Comparison of ENCODE assay signal across 25 cellular contexts in the genomic region with DNA sequence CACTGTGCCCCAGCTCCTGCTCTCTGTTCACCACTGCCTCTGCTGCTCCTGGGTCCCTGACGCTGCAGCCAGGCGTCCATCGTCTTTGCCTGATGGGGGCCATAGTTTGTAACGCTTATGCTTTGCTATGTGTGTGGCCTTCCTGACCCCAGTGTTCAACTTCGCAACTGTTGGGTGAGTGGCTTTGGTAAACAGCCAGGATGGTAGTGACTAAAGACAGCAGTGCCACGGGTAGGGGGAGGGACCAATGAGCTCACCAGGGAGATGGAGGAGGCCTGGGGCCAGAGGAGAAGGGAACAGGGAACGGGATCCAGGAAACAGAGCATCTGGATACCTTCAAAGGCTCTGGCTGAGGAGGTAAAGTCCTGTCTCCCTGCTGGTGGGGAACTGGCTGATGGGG.
"Had no signal": no experiment of that assay in that cellular context is flagged by ENCODE, and none has a peak within 500 bp of the region (broad histone marks: within the 10 kb centered on the region; RNA-seq: fewer than 3 reads in every experiment).

No MANE protein-coding gene starts in this region.

- H3K27me3 Mint-ChIP-seq: activated CD4-positive, alpha-beta T cell treated with anti-CD3 and anti-CD28 coated beads for 36 hours had no signal

- H3K4me1 ChIP-seq: breast epithelium, prostate gland had no signal

- H3K9me3 ChIP-seq: breast epithelium, heart left ventricle, lower lobe of right lung, ovary, prostate gland, spleen, upper lobe of right lung had no signal

- H3K27me3 ChIP-seq: breast epithelium, heart left ventricle, ovary, upper lobe of right lung had no signal

- H3K4me1 Mint-ChIP-seq: activated CD4-positive, alpha-beta T cell treated with anti-CD3 and anti-CD28 coated beads for 36 hours had no signal

- H3K27ac ChIP-seq: breast epithelium, epithelial cell of prostate, heart left ventricle, lower lobe of right lung, ovary, prostate gland, spleen, upper lobe of right lung had no signal

- H3K36me3 Mint-ChIP-seq: activated naive CD8-positive, alpha-beta T cell treated with anti-CD3 and anti-CD28 coated beads, Interleukin-2, amount 10 ng/mL, durations not matched to agents 7 days and 5 days; naive thymus-derived CD8-positive, alpha-beta T cell; WTC11 had no signal

- DNase-seq: activated CD4-positive, alpha-beta T cell treated with anti-CD3 and anti-CD28 coated beads for 36 hours; activated CD4-positive, alpha-beta T cell treated with anti-CD3 and anti-CD28 coated beads, Interleukin-2, amount 50 U/mL, for 4 hours; activated CD8-positive, alpha-beta memory T cell treated with anti-CD3 and anti-CD28 coated beads, Interleukin-2, amount 50 U/mL, for 48 hours; activated naive CD4-positive, alpha-beta T cell; activated naive CD8-positive, alpha-beta T cell treated with anti-CD3 and anti-CD28 coated beads, Interleukin-2, amount 10 ng/mL, durations not matched to agents 7 days and 5 days; activated T-cell treated with anti-CD3 and anti-CD28 coated beads, Interleukin-2, amount 50 U/mL, for 4 hours; amniotic stem cell; cerebellar nuclear complex; cortex of kidney; endodermal cell; lower lobe of right lung; naive thymus-derived CD8-positive, alpha-beta T cell; ovary; spleen; stimulated activated CD4-positive, alpha-beta T cell treated with anti-CD3 and anti-CD28 coated beads, Interleukin-4, amount 100 ng/mL, for 24 hours; stimulated activated naive CD8-positive, alpha-beta T cell treated with anti-CD3 and anti-CD28 coated beads, Interleukin-15, Interleukin-2, amounts not matched to agents 100 U/mL and 50 U/mL, for 24 hours; T-helper 9 cell; upper lobe of right lung had no signal

- H3K4me3 Mint-ChIP-seq: activated CD4-positive, alpha-beta T cell treated with anti-CD3 and anti-CD28 coated beads for 36 hours; activated naive CD8-positive, alpha-beta T cell treated with anti-CD3 and anti-CD28 coated beads, Interleukin-2, amount 10 ng/mL, durations not matched to agents 7 days and 5 days; activated T-cell treated with anti-CD3 and anti-CD28 coated beads, Interleukin-2, amount 50 U/mL, for 4 hours; endodermal cell; naive thymus-derived CD8-positive, alpha-beta T cell; WTC11 had no signal

- H3K9me3 Mint-ChIP-seq: activated naive CD8-positive, alpha-beta T cell treated with anti-CD3 and anti-CD28 coated beads, Interleukin-2, amount 10 ng/mL, durations not matched to agents 7 days and 5 days; activated T-cell treated with anti-CD3 and anti-CD28 coated beads, Interleukin-2, amount 50 U/mL, for 4 hours; activated T-helper 2 cell treated with anti-CD3 and anti-CD28 coated beads, Interferon-gamma antibody, Interleukin-2, Interleukin-4, amounts not matched to agents 10 μg/mL and 5 μg/mL and 100 μg/mL, durations not matched to agents 14 hours and 24 hours and 36 hours; endodermal cell; naive thymus-derived CD8-positive, alpha-beta T cell; WTC11 had no signal

- H3K36me3 ChIP-seq: breast epithelium, heart left ventricle, lower lobe of right lung, ovary, prostate gland, spleen, upper lobe of right lung had no signal

- H3K27ac Mint-ChIP-seq: activated CD4-positive, alpha-beta T cell treated with anti-CD3 and anti-CD28 coated beads for 36 hours; activated naive CD8-positive, alpha-beta T cell treated with anti-CD3 and anti-CD28 coated beads, Interleukin-2, amount 10 ng/mL, durations not matched to agents 7 days and 5 days; activated T-helper 2 cell treated with anti-CD3 and anti-CD28 coated beads, Interferon-gamma antibody, Interleukin-2, Interleukin-4, amounts not matched to agents 10 μg/mL and 5 μg/mL and 100 μg/mL, durations not matched to agents 14 hours and 24 hours and 36 hours; endodermal cell; WTC11 had no signal

- H3K4me3 ChIP-seq: breast epithelium, heart left ventricle, lower lobe of right lung, ovary, prostate gland, spleen, upper lobe of right lung had no signal

- ATAC-seq: activated CD4-positive, alpha-beta T cell treated with anti-CD3 and anti-CD28 coated beads for 36 hours; activated T-cell treated with anti-CD3 and anti-CD28 coated beads, Interleukin-2, amount 50 U/mL, for 4 hours; heart left ventricle; left lobe of liver; lower lobe of right lung; naive thymus-derived CD8-positive, alpha-beta T cell; stimulated activated naive CD8-positive, alpha-beta T cell treated with anti-CD3 and anti-CD28 coated beads, Interleukin-15, Interleukin-2, amounts not matched to agents 100 U/mL and 50 U/mL, for 24 hours; upper lobe of right lung; WTC11 had no signal
